In genomic region chr20:50356522-50356880, GRCh38 we compare ENCODE assay signal across 15 cellular contexts.
"Had no signal": no experiment of that assay in that cellular context is flagged by ENCODE, and none has a peak within 500 bp of the region (broad histone marks: within the 10 kb centered on the region; RNA-seq: fewer than 3 reads in every experiment).

No MANE protein-coding gene starts in this region.

- H3K9me3 Mint-ChIP-seq: activated CD4-positive, alpha-beta T cell treated with anti-CD3 and anti-CD28 coated beads, Interleukin-2, amount 10 ng/mL, durations not matched to agents 24 days and 14 days; activated CD8-positive, alpha-beta T cell treated with anti-CD3 and anti-CD28 coated beads for 36 hours; effector memory CD8-positive, alpha-beta T cell; natural killer cell had no signal

- ATAC-seq: activated CD8-positive, alpha-beta T cell treated with anti-CD3 and anti-CD28 coated beads for 36 hours; body of pancreas; effector memory CD8-positive, alpha-beta T cell; lower lobe of right lung; natural killer cell had no signal

- H3K4me3 ChIP-seq: body of pancreas, hepatocyte, lower lobe of right lung had no signal

- H3K27me3 ChIP-seq: body of pancreas, hepatocyte had no signal

- H3K27ac Mint-ChIP-seq: activated CD4-positive, alpha-beta T cell treated with anti-CD3 and anti-CD28 coated beads, Interleukin-2, amount 10 ng/mL, durations not matched to agents 24 days and 14 days; activated CD8-positive, alpha-beta T cell treated with anti-CD3 and anti-CD28 coated beads for 36 hours; activated naive CD8-positive, alpha-beta T cell; effector memory CD8-positive, alpha-beta T cell had no signal

- H3K27ac ChIP-seq: body of pancreas, hepatocyte, lower lobe of right lung had no signal

- H3K36me3 ChIP-seq: lower lobe of right lung had no signal

- H3K36me3 Mint-ChIP-seq: activated naive CD8-positive, alpha-beta T cell; natural killer cell had no signal

- H3K27me3 Mint-ChIP-seq: activated CD8-positive, alpha-beta T cell treated with anti-CD3 and anti-CD28 coated beads for 36 hours; activated naive CD8-positive, alpha-beta T cell had no signal

- DNase-seq: activated CD4-positive, alpha-beta T cell treated with anti-CD3 and anti-CD28 coated beads, Interleukin-2, amount 10 ng/mL, durations not matched to agents 24 days and 14 days; activated CD8-positive, alpha-beta T cell treated with anti-CD3 and anti-CD28 coated beads for 36 hours; activated effector memory CD4-positive, alpha-beta T cell treated with Interleukin-2 at 50 U/mL for 16 hours; activated T-cell treated with anti-CD3 and anti-CD28 coated beads, Interleukin-2, amount 50 U/mL, for 1 hour; amygdala; body of pancreas; effector memory CD8-positive, alpha-beta T cell; lower lobe of right lung; natural killer cell; stimulated activated CD4-positive, alpha-beta T cell treated with anti-CD3 and anti-CD28 coated beads, Interleukin-12 subunit alpha, Interleukin-12 subunit beta, amount 100 ng/mL, for 4 hours; stimulated activated CD4-positive, alpha-beta T cell treated with anti-CD3 and anti-CD28 coated beads, Interleukin-1b, Interleukin-23, amount 100 ng/mL, for 48 hours; stimulated activated CD8-positive, alpha-beta memory T cell treated with anti-CD3 and anti-CD28 coated beads, Interleukin-4, amount 100 ng/mL, for 48 hours; stimulated activated naive CD4-positive, alpha-beta T cell had no signal

- H3K4me3 Mint-ChIP-seq: activated CD4-positive, alpha-beta T cell treated with anti-CD3 and anti-CD28 coated beads, Interleukin-2, amount 10 ng/mL, durations not matched to agents 24 days and 14 days; activated CD8-positive, alpha-beta T cell treated with anti-CD3 and anti-CD28 coated beads for 36 hours; activated naive CD8-positive, alpha-beta T cell; effector memory CD8-positive, alpha-beta T cell; natural killer cell had no signal

- H3K9me3 ChIP-seq: body of pancreas, lower lobe of right lung had no signal
